Comparison of ENCODE assay signal across 1 cellular context in genomic region chr3:49134471-49135265, GRCh38.
TF ChIP-seq lines count a peak whose summit lies in the region.

No MANE protein-coding gene starts in this region.

TF ChIP-seq in IMR-90, 13 proteins besides CTCF, POLR2A, EP300 and RAD21:
- no peak for TF ChIP-seq CEBPB (IDR thresholded peaks at IDR 0.05; ENCODE audit: low read depth, low read length)
- no peak for TF ChIP-seq RFX5 (IDR thresholded peaks at IDR 0.05; ENCODE audit: low read depth, low read length)
- no peak for TF ChIP-seq BHLHE40 (IDR thresholded peaks at IDR 0.05; ENCODE audit: low read depth, low read length)
- TF ChIP-seq MAFK (IDR thresholded peaks at IDR 0.05; ENCODE audit: low read depth, low read length), result no peak
